In genomic region chr1:119906927-119907652, GRCh38 we compare ENCODE assay signal across 1 cellular context.
TF ChIP-seq lines count a peak whose summit lies in the region.

No MANE protein-coding gene starts in this region.

TF ChIP-seq in GM23338, 12 proteins besides CTCF, POLR2A, EP300 and RAD21 (continued from another document):
- no peak for TF ChIP-seq NANOG (IDR thresholded peaks at IDR 0.05; ENCODE audit: borderline replicate concordance)
- no peak for TF ChIP-seq ZNF462 (CRISPR knock-in tag; IDR thresholded peaks at IDR 0.05)
- TF ChIP-seq CREB1 (CRISPR knock-in tag; IDR thresholded peaks at IDR 0.05; ENCODE audit: low read depth) = no peak
- no peak for TF ChIP-seq STAT1 (IDR thresholded peaks at IDR 0.05; ENCODE audit: unreplicated experiment)
- no peak for TF ChIP-seq EZH2 (IDR thresholded peaks at IDR 0.05; ENCODE audit: low read depth, unreplicated experiment)
- TF ChIP-seq ETS1 (IDR thresholded peaks at IDR 0.05) = no peak
- no peak for TF ChIP-seq POLR2AphosphoS5 (IDR thresholded peaks at IDR 0.05; ENCODE audit: low read depth)
- no peak for TF ChIP-seq REST (IDR thresholded peaks at IDR 0.05; ENCODE audit: unreplicated experiment)
- no peak for TF ChIP-seq ZNF114 (CRISPR knock-in tag; IDR thresholded peaks at IDR 0.05)
- TF ChIP-seq JUNB (IDR thresholded peaks at IDR 0.05; ENCODE audit: unreplicated experiment) = no peak
